ENCODE assay signal across 8 cellular contexts in genomic region chr15:43370310-43370974, GRCh38. TPM values are rescaled to one million over a fixed set of nuclear protein-coding genes. Genes with fewer than 3 reads are reported as not detected.
A peak's percentile ranks its signal among the peaks of the same experiment; 100 is the strongest.
DNase-seq lines count a peak whose midpoint lies in the region; ATAC-seq and TF ChIP-seq lines count a peak whose summit lies in the region.

No MANE protein-coding gene starts in this region.

- DNase-seq in activated B cell treated with CpG ODN at 0.5 μM for 24 hours, result no peak
- peak; percentile 28 to 59 for DNase-seq in foreskin fibroblast
- DNase-seq in occipital lobe (lab: John Stamatoyannopoulos, UW), result peak; percentile 19
- no peak for DNase-seq in HK-2 (ENCODE audit: unreplicated experiment)

- peaks cover 6% of the 10 kb centered on the region for H3K9me3 Mint-ChIP-seq in activated B cell treated with CpG ODN at 0.5 μM for 24 hours

- H3K4me3 ChIP-seq in BLaER1 (peak overlapping the region; percentile 84), foreskin fibroblast (ENCODE audit: low read depth in 1 of 2, low read length in 2 of 2) (peak overlapping the region; percentile 79 to 80)

- peak overlapping the region; percentile 87 for H3K27ac Mint-ChIP-seq in activated B cell treated with CpG ODN at 0.5 μM for 24 hours

- peaks cover 57% of the 10 kb centered on the region for H3K36me3 ChIP-seq in BLaER1

- TF ChIP-seq CTCF in activated B cell treated with CpG ODN at 0.5 μM for 24 hours (IDR thresholded peaks at IDR 0.05) (no peak), foreskin fibroblast (IDR thresholded peaks at IDR 0.05; ENCODE audit: low read depth, low read length) (no peak)

- POLR2A ChIA-PET in activated B cell treated with CpG ODN at 0.5 μM for 24 hours (lab: Charles Lee), result interaction anchor here (0.6 to 2.3 kb wide), 7 partner anchors 9 to 797 kb away, joined by 3 to 12 read pairs (median 5); partner anchors contain the start of gene CCNDBP1

- H3K4me3 Mint-ChIP-seq in activated B cell treated with CpG ODN at 0.5 μM for 24 hours, result peak overlapping the region; percentile 93

- H3K9ac ChIP-seq in BLaER1, result peak overlapping the region; percentile 94

- H3K9me3 ChIP-seq in BLaER1, result peaks cover 41% of the 10 kb centered on the region

- peaks cover 12% of the 10 kb centered on the region; the same call in 1 of the 2 replicates for H4K20me1 ChIP-seq in BLaER1

- peak overlapping the region; percentile 87 for H3K4me2 ChIP-seq in BLaER1

- peaks cover 35% of the 10 kb centered on the region for H3K4me1 ChIP-seq in BLaER1

- peaks cover 57% of the 10 kb centered on the region for H3K4me1 Mint-ChIP-seq in activated B cell treated with CpG ODN at 0.5 μM for 24 hours

- peak overlapping the region; percentile 94 for H3K27ac ChIP-seq in BLaER1

- ATAC-seq in GM18907 (IDR thresholded peaks at IDR 0.05; ENCODE audit: unreplicated experiment) (peak; percentile 41), HG03354 (IDR thresholded peaks at IDR 0.05; ENCODE audit: poor library complexity, severe bottlenecking, unreplicated experiment) (peak; percentile 45), activated B cell treated with CpG ODN at 0.5 μM for 24 hours (ENCODE audit: low read depth) (peak; percentile 59), HG02840 (IDR thresholded peaks at IDR 0.05; ENCODE audit: low FRiP score, unreplicated experiment) (no peak)

- H3K27me3 ChIP-seq in BLaER1, result no peaks in the 10 kb centered on the region

- H3K27me3 Mint-ChIP-seq in activated B cell treated with CpG ODN at 0.5 μM for 24 hours, result no peaks in the 10 kb centered on the region

- intact Hi-C loops in activated B cell treated with CpG ODN at 0.5 μM for 24 hours (cut with micrococcal nuclease), result loop anchor here (2.0 to 10.0 kb wide), 5 partner anchors 40 to 876 kb away; partner anchors contain the start of genes CDAN1, LCMT2, SNAP23 and TP53BP1

- CTCF ChIA-PET in activated B cell treated with CpG ODN at 0.5 μM for 24 hours (lab: Charles Lee), result no interaction called here

- H3K36me3 Mint-ChIP-seq in activated B cell treated with CpG ODN at 0.5 μM for 24 hours (ENCODE audit: low read depth), result peaks cover 44% of the 10 kb centered on the region

RNA-seq across cellular contexts. Expression of gene ZSCAN29, which starts 0.4 kb away (rescaled TPM):
- total RNA-seq in activated B cell treated with CpG ODN at 0.5 μM for 24 hours (45.6 and 50.6 TPM in 2 replicates), occipital lobe (37.1 TPM)

RNA-seq across cellular contexts. Expression of gene TUBGCP4, which starts 0.5 kb away (rescaled TPM):
- total RNA-seq in activated B cell treated with CpG ODN at 0.5 μM for 24 hours (24.0 and 31.2 TPM in 2 replicates), occipital lobe (21.4 TPM)

RNA-seq across cellular contexts. Expression of gene LCMT2, which starts 40.1 kb away (rescaled TPM):
- total RNA-seq in activated B cell treated with CpG ODN at 0.5 μM for 24 hours (15.5 and 17.1 TPM in 2 replicates), occipital lobe (18.9 TPM)

Comparison
In these comparisons a context has a peak if more than half of its experiments do, and no peak if none do; other contexts are left out.
1. DNase-seq: peak in foreskin fibroblast (2 of 2) and occipital lobe (single experiment); none in activated B cell treated with CpG ODN at 0.5 μM for 24 hours (single experiment) and HK-2 (single experiment).